ENCODE assay signal across 8 cellular contexts in genomic region chr6:26311385-26312095, GRCh38. TPM values are rescaled to one million over a fixed set of nuclear protein-coding genes. Genes with fewer than 3 reads are reported as not detected.
DNase-seq lines count a peak whose midpoint lies in the region; ATAC-seq, FAIRE-seq and TF ChIP-seq lines count a peak whose summit lies in the region.

No MANE protein-coding gene starts in this region.

- CTCF ChIA-PET in activated B cell treated with CpG ODN at 0.5 μM for 24 hours (lab: Charles Lee), result no interaction called here

- no peak for TF ChIP-seq POLR2A in H54 (IDR thresholded peaks at IDR 0.05; ENCODE audit: low read depth, low read length)

- H3K27ac ChIP-seq in dorsolateral prefrontal cortex, result peak overlapping the region in 51 of 59 donors; percentile 5 to 83 (median 60)
- H3K27ac ChIP-seq in lung (ENCODE audit: low read depth in 1 of 2, low read length in 1 of 2), result peak overlapping the region in 1 of 2 donors; percentile 51

- TF ChIP-seq CTCF in activated B cell treated with CpG ODN at 0.5 μM for 24 hours (IDR thresholded peaks at IDR 0.05), result no peak
- TF ChIP-seq CTCF in dorsolateral prefrontal cortex (IDR thresholded peaks at IDR 0.05 in 54 of 56, conservative IDR thresholded peaks at IDR 0.05 in 2 of 56; ENCODE audit: low read depth in 1 of 56, partially characterized antibody in 56 of 56), result peak in 1 of 56 donors; percentile 7
- no peak for TF ChIP-seq CTCF in lung (IDR thresholded peaks at IDR 0.05; ENCODE audit: control extremely low read depth, extremely low read depth)

- H3K9me3 Mint-ChIP-seq in activated B cell treated with CpG ODN at 0.5 μM for 24 hours, result no peaks in the 10 kb centered on the region

- FAIRE-seq in H54 (lab: Jason Lieb, UNC), result peak; percentile 90

- peaks cover 2% of the 10 kb centered on the region for H3K27me3 Mint-ChIP-seq in activated B cell treated with CpG ODN at 0.5 μM for 24 hours

- no peaks in the 10 kb centered on the region for H3K27me3 ChIP-seq in dorsolateral prefrontal cortex
- H3K27me3 ChIP-seq in lung (ENCODE audit: control insufficient read depth, insufficient read depth), result no peaks in the 10 kb centered on the region

- H3K36me3 Mint-ChIP-seq in activated B cell treated with CpG ODN at 0.5 μM for 24 hours (ENCODE audit: low read depth), result peaks cover 4% of the 10 kb centered on the region

- intact Hi-C loops in activated B cell treated with CpG ODN at 0.5 μM for 24 hours (cut with micrococcal nuclease) (loop anchor here (1.0 to 10.0 kb wide), 9 partner anchors 26 to 1581 kb away; partner anchors contain the start of genes BTN3A2 and ZNF184), dorsolateral prefrontal cortex (cut with DNase I) (loop anchor here (5.0 to 10.0 kb wide), 3 partner anchors 223 to 246 kb away; partner anchors contain the start of gene HMGN4 (in 2 of the 2))

- ATAC-seq in activated B cell treated with CpG ODN at 0.5 μM for 24 hours (ENCODE audit: low read depth) (peak; percentile 26), lung (ENCODE audit: insufficient read depth, low FRiP score) (peak; percentile 64), GM18517 (IDR thresholded peaks at IDR 0.05; ENCODE audit: unreplicated experiment) (no peak)
- ATAC-seq in stimulated activated naive CD8-positive, alpha-beta T cell treated with anti-CD3 and anti-CD28 coated beads, Interleukin-15, Interleukin-2, amounts not matched to agents 100 U/mL and 50 U/mL, for 24 hours, result peak; percentile 60

- H3K27ac Mint-ChIP-seq in activated B cell treated with CpG ODN at 0.5 μM for 24 hours, result peak overlapping the region; percentile 95

- peaks cover 28% of the 10 kb centered on the region for H3K4me1 Mint-ChIP-seq in activated B cell treated with CpG ODN at 0.5 μM for 24 hours

- 8 to 9% methylated on average over 18 of the region's 18 CpGs for WGBS in lung, 2 donors

- no peaks in the 10 kb centered on the region for H3K9me3 ChIP-seq in lung (ENCODE audit: control insufficient read depth in 2 of 2, insufficient read depth in 1 of 2, low read length in 1 of 2)

- peak overlapping the region; percentile 38 to 73 (median 60) for H3K4me3 ChIP-seq in dorsolateral prefrontal cortex
- H3K4me3 ChIP-seq in lung, result no peak overlapping the region

- POLR2A ChIA-PET in activated B cell treated with CpG ODN at 0.5 μM for 24 hours (lab: Charles Lee), result interaction anchor here (0.5 to 3.4 kb wide), 3 partner anchors 11 to 95 kb away, joined by 5 to 10 read pairs (median 5); a partner anchor contains a TSS

- DNase-seq in AML-193 (lab: John Stamatoyannopoulos, UW) (peak; percentile 28 to 34), H54 (ENCODE audit: insufficient read length, low spot score) (no peak), NCI-H2227 (lab: John Stamatoyannopoulos, UW; ENCODE audit: unreplicated experiment) (peak; percentile 81), activated B cell treated with CpG ODN at 0.5 μM for 24 hours (no peak), dorsolateral prefrontal cortex (peak in 1 of 10 donors; percentile 45), lung (ENCODE audit: low spot score) (peak; percentile 37)
- peak; percentile 61 for DNase-seq in stimulated activated naive CD8-positive, alpha-beta T cell treated with anti-CD3 and anti-CD28 coated beads, Interleukin-15, Interleukin-2, amounts not matched to agents 100 U/mL and 50 U/mL, for 24 hours

- H3K4me1 ChIP-seq in lung (ENCODE audit: control insufficient read depth in 2 of 2, insufficient read depth in 2 of 2, low read length in 2 of 2), result peaks cover 0 to 11% of the 10 kb centered on the region in 2 donors

- H3K4me3 Mint-ChIP-seq in activated B cell treated with CpG ODN at 0.5 μM for 24 hours, result peak overlapping the region; percentile 90

- H3K36me3 ChIP-seq in lung (ENCODE audit: control insufficient read depth in 2 of 2, insufficient read depth in 2 of 2, low read length in 2 of 2), result no peaks in the 10 kb centered on the region

RNA-seq across cellular contexts. Expression of gene BTN3A2, which starts 53.5 kb away (rescaled TPM):
- total RNA-seq in activated B cell treated with CpG ODN at 0.5 μM for 24 hours (65.3 and 81.6 TPM in 2 replicates), dorsolateral prefrontal cortex (10 to 100 TPM in 56 of 120 experiments, 1 to 10 TPM in 64; 3.8 to 30.1 (median 9.7) TPM), lung (10 to 100 TPM; 19.7 to 19.8 TPM)
- 10 to 100 TPM; 17.5 to 40.5 TPM for polyA plus RNA-seq in lung

Comparison
In these comparisons a context has a peak if more than half of its experiments do, and no peak if none do; other contexts are left out.
1. DNase-seq: peak in AML-193 (2 of 2), NCI-H2227 (single experiment), lung (single experiment) and stimulated activated naive CD8-positive, alpha-beta T cell treated with anti-CD3 and anti-CD28 coated beads, Interleukin-15, Interleukin-2, amounts not matched to agents 100 U/mL and 50 U/mL, for 24 hours (single experiment); none in H54 (single experiment) and activated B cell treated with CpG ODN at 0.5 μM for 24 hours (single experiment).